In the genomic region with DNA sequence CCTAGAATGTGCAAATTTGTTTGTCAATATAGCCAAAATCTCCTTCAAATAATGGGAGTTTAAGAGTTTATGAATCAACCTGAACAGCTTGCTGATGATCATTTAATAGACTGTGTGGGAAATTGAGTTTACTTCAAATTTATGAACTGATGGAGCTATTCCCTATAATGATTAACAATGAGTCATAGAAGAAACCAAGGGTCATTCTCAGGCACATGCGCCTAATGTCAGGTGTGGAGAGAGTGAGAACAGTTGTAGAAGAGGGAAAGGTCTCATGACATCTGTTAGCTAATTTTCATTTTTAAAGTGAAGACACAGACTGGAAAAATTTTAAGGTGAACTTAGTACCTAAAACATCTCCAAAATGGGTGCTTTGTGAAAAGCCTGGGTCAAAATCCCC, we compare ENCODE assay signal across 17 cellular contexts.
DNase-seq lines count a peak whose midpoint lies in the region; ATAC-seq and TF ChIP-seq lines count a peak whose summit lies in the region.
"Had no signal": no experiment of that assay in that cellular context is flagged by ENCODE, and none has a peak within 500 bp of the region (broad histone marks: within the 10 kb centered on the region; RNA-seq: fewer than 3 reads in every experiment).

No MANE protein-coding gene starts in this region.

- peak overlapping the region; percentile 4 for H3K27ac ChIP-seq in hepatocyte
- H3K27ac ChIP-seq: GM23248 had no signal

- DNase-seq in DMS53 treated with DMSO at 0.1 percent for 48 hours (lab: John Stamatoyannopoulos, UW; ENCODE audit: unreplicated experiment) (peak; percentile 7), LoVo (ENCODE audit: low spot score) (peak; percentile 9), hepatocyte (ENCODE audit: low spot score) (peak; percentile 26), renal cortical epithelial cell (ENCODE audit: low read depth) (peak; percentile 71), DMS79 treated with DMSO at 0.1 percent for 48 hours (lab: John Stamatoyannopoulos, UW) (no peak), NCI-H1417 (lab: John Stamatoyannopoulos, UW) (no peak)
- DNase-seq: ACHN; BE2C; C1 segment of cervical spinal cord; CD4-positive, CD25-positive, alpha-beta regulatory T cell; GDM1; GM23248; HCEC 1CT; IMR-90 had no signal

- no peak overlapping the region for H2AFZ ChIP-seq in hepatocyte
- H2AFZ ChIP-seq: GM23248 had no signal

- H3K4me3 ChIP-seq in hepatocyte: no peak overlapping the region
- H3K4me3 ChIP-seq: GM23248, K562 had no signal

- no peak for ATAC-seq in HG02885 (IDR thresholded peaks at IDR 0.05; ENCODE audit: poor library complexity, unreplicated experiment)
- ATAC-seq in HG03442 (IDR thresholded peaks at IDR 0.05; ENCODE audit: unreplicated experiment): no peak
- ATAC-seq: K562 had no signal

- H3K36me3 ChIP-seq in hepatocyte (replicated peaks; ENCODE audit: insufficient read depth, low read depth): no peaks in the 10 kb centered on the region
- H3K36me3 ChIP-seq: BE2C had no signal

- TF ChIP-seq CTCF in hepatocyte (IDR thresholded peaks at IDR 0.05; ENCODE audit: poor library complexity): no peak

- H3K9me2 ChIP-seq in hepatocyte (replicated peaks; ENCODE audit: insufficient read depth): no peaks in the 10 kb centered on the region

- no peaks in the 10 kb centered on the region for H3K79me2 ChIP-seq in hepatocyte

- H3K4me2 ChIP-seq in hepatocyte: no peak overlapping the region

- H3K9me3 ChIP-seq in hepatocyte (ENCODE audit: low read depth): no peaks in the 10 kb centered on the region
- H3K9me3 ChIP-seq: BE2C had no signal

- H4K20me1 ChIP-seq in hepatocyte (ENCODE audit: insufficient read depth, poor library complexity, severe bottlenecking): no peaks in the 10 kb centered on the region

- whole genome bisulfite sequencing in hepatocyte (ENCODE audit: low lambda C conversion rate, missing lambda C conversion rate): 48% methylated on average over 1 of the region's 1 CpG

- H3K4me1 ChIP-seq in hepatocyte (ENCODE audit: insufficient read depth): peaks cover 9% of the 10 kb centered on the region
- H3K4me1 ChIP-seq: BE2C had no signal

- H3K27me3 ChIP-seq in hepatocyte: no peaks in the 10 kb centered on the region
- H3K27me3 ChIP-seq: BE2C had no signal

Comparison
In these comparisons a context has a peak if more than half of its experiments do, and no peak if none do; other contexts are left out.
1. DNase-seq: peak in DMS53 treated with DMSO at 0.1 percent for 48 hours (single experiment), LoVo (single experiment), hepatocyte (single experiment) and renal cortical epithelial cell (single experiment); none in DMS79 treated with DMSO at 0.1 percent for 48 hours (single experiment) and NCI-H1417 (0 of 3).